ENCODE assay signal across 22 cellular contexts in genomic region chr4:109157205-109157604, GRCh38.
DNase-seq lines count a peak whose midpoint lies in the region; ATAC-seq, FAIRE-seq and TF ChIP-seq lines count a peak whose summit lies in the region.
"Had no signal": no experiment of that assay in that cellular context is flagged by ENCODE, and none has a peak within 500 bp of the region (broad histone marks: within the 10 kb centered on the region; RNA-seq: fewer than 3 reads in every experiment).

No MANE protein-coding gene starts in this region.

- H4K20me1 ChIP-seq in astrocyte (ENCODE audit: insufficient read depth, low read length) (no peaks in the 10 kb centered on the region), K562 (replicated peaks; ENCODE audit: control insufficient read depth, insufficient read depth, low read length) (no peaks in the 10 kb centered on the region)
- H4K20me1 ChIP-seq: BLaER1 treated with 17β-estradiol and CSF1 and Interleukin-3, amounts not matched to agents 10 nM and 100 nM had no signal

- no peak for TF ChIP-seq RAD21 in K562 (CRISPR knock-in tag; conservative IDR thresholded peaks at IDR 0.05 in 1 of 2, IDR thresholded peaks at IDR 0.05 in 1 of 2)

- H3K36me3 ChIP-seq in astrocyte (ENCODE audit: insufficient read depth, low read length) (no peaks in the 10 kb centered on the region), K562 (ENCODE audit: control insufficient read depth, insufficient read depth, low read length) (no peaks in the 10 kb centered on the region), gastrocnemius medialis (no peaks in the 10 kb centered on the region)
- H3K36me3 ChIP-seq: BLaER1 treated with 17β-estradiol and CSF1 and Interleukin-3, amounts not matched to agents 10 nM and 100 nM had no signal

- POLR2A ChIA-PET in K562 (lab: Yijun Ruan, JAX): no interaction called here

- intact Hi-C loops in K562 (cut with micrococcal nuclease): no loop called here
- intact Hi-C loops in gastrocnemius medialis (cut with DNase I; ENCODE audit: low total_unique reads): no loop called here

- H3K79me2 ChIP-seq in astrocyte (ENCODE audit: insufficient read depth, low read length) (no peaks in the 10 kb centered on the region), K562 (ENCODE audit: control insufficient read depth, insufficient read depth, low read length) (no peaks in the 10 kb centered on the region)

- H3K4me1 ChIP-seq in astrocyte (ENCODE audit: insufficient read depth, low read length) (no peaks in the 10 kb centered on the region), K562 (replicated peaks in 1 of 2; ENCODE audit: control insufficient read depth in 2 of 2, insufficient read depth in 2 of 2, low read length in 2 of 2) (peaks cover 0 to 8% of the 10 kb centered on the region in 2 experiments; a peak in 1 of 5 replicates), gastrocnemius medialis (no peaks in the 10 kb centered on the region)
- H3K4me1 ChIP-seq: A549; BLaER1 treated with 17β-estradiol and CSF1 and Interleukin-3, amounts not matched to agents 10 nM and 100 nM; Caco-2 had no signal

- no peak overlapping the region for H3K27ac Mint-ChIP-seq in astrocyte (ENCODE audit: unreplicated experiment)
- peak overlapping the region in 2 of 3 experiments; percentile 96 to 98 for H3K27ac Mint-ChIP-seq in nephron
- H3K27ac Mint-ChIP-seq: B cell; CD4-positive, alpha-beta T cell; CD8-positive, alpha-beta T cell had no signal

- H3K9me3 ChIP-seq in astrocyte (ENCODE audit: insufficient read depth, low read depth, low read length) (no peaks in the 10 kb centered on the region), K562 (replicated peaks; ENCODE audit: control insufficient read depth, insufficient read depth, low read depth, low read length) (no peaks in the 10 kb centered on the region), gastrocnemius medialis (no peaks in the 10 kb centered on the region)
- H3K9me3 ChIP-seq: A549; BLaER1 treated with 17β-estradiol and CSF1 and Interleukin-3, amounts not matched to agents 10 nM and 100 nM; Caco-2 had no signal

- H3K9me1 ChIP-seq in K562 (ENCODE audit: control insufficient read depth, insufficient read depth, low read length): no peaks in the 10 kb centered on the region

- H3K4me2 ChIP-seq in astrocyte (ENCODE audit: low read length) (no peak overlapping the region), K562 (ENCODE audit: insufficient read depth, low read length) (no peak overlapping the region)
- H3K4me2 ChIP-seq: A549; BLaER1 treated with 17β-estradiol and CSF1 and Interleukin-3, amounts not matched to agents 10 nM and 100 nM had no signal

- in situ Hi-C loops in K562 (cut with MboI): no loop called here
- in situ Hi-C loops in gastrocnemius medialis (cut with MboI; ENCODE audit: low sequenced_read_pairs in 4 of 4): no loop called here

- H3K27me3 ChIP-seq in astrocyte (ENCODE audit: insufficient read depth, low read length) (no peaks in the 10 kb centered on the region), K562 (ENCODE audit: control insufficient read depth in 2 of 2, insufficient read depth in 2 of 2, low read length in 2 of 2) (no peaks in the 10 kb centered on the region), gastrocnemius medialis (no peaks in the 10 kb centered on the region)
- H3K27me3 ChIP-seq: BLaER1 treated with 17β-estradiol and CSF1 and Interleukin-3, amounts not matched to agents 10 nM and 100 nM had no signal

- H3K4me3 Mint-ChIP-seq in astrocyte (ENCODE audit: unreplicated experiment) (no peak overlapping the region), nephron (no peak overlapping the region)
- H3K4me3 Mint-ChIP-seq: B cell; CD4-positive, alpha-beta T cell; CD8-positive, alpha-beta T cell had no signal

- TF ChIP-seq EP300 in K562 (IDR thresholded peaks at IDR 0.05; ENCODE audit: low read length): no peak

- no peak overlapping the region for H3K4me3 ChIP-seq in astrocyte (ENCODE audit: insufficient read depth, low read depth, low read length)
- H3K4me3 ChIP-seq in K562: no peak overlapping the region
- H3K4me3 ChIP-seq in gastrocnemius medialis: no peak overlapping the region
- H3K4me3 ChIP-seq: A549; BLaER1 treated with 17β-estradiol and CSF1 and Interleukin-3, amounts not matched to agents 10 nM and 100 nM had no signal

- 41% methylated on average over 2 of the region's 2 CpGs for WGBS in K562 (ENCODE audit: insufficient coverage, low coverage, missing lambda C conversion rate)

- H3K9ac ChIP-seq in astrocyte (ENCODE audit: low read length) (no peak overlapping the region), K562 (ENCODE audit: insufficient read depth in 1 of 2, low read depth in 2 of 2, low read length in 2 of 2) (no peak overlapping the region)
- H3K9ac ChIP-seq: BLaER1 treated with 17β-estradiol and CSF1 and Interleukin-3, amounts not matched to agents 10 nM and 100 nM had no signal

- H3K4me1 Mint-ChIP-seq in astrocyte (ENCODE audit: low read depth, unreplicated experiment) (no peaks in the 10 kb centered on the region), nephron (peaks cover 47% of the 10 kb centered on the region)
- H3K4me1 Mint-ChIP-seq: B cell had no signal

- DNase-seq in astrocyte (ENCODE audit: low read depth): no peak
- no peak for DNase-seq in K562 (ENCODE audit: extremely low read depth in 1 of 4, low spot score in 3 of 4)
- DNase-seq in HuH-7 (ENCODE audit: low spot score): no peak
- no peak for DNase-seq in gastrocnemius medialis
- DNase-seq in activated T-cell treated with anti-CD3 and anti-CD28 coated beads, Interleukin-2, amount 50 U/mL, for 1 hour: no peak
- DNase-seq: AML-193; Caco-2; Calu3; CD4-positive, alpha-beta T cell; CD8-positive, alpha-beta T cell; DMS79 treated with DMSO at 0.1 percent for 48 hours; GF-D8 had no signal

- BruUV-seq in K562 (replicated peaks; lab: Mats Ljungman, UMichigan): no TSS peak

- ATAC-seq in HG02610 (IDR thresholded peaks at IDR 0.05; ENCODE audit: unreplicated experiment) (peak; percentile 57), K562 (no peak), gastrocnemius medialis (no peak)
- ATAC-seq: A549; CD8-positive, alpha-beta T cell had no signal

- H3K9me3 Mint-ChIP-seq in astrocyte (ENCODE audit: unreplicated experiment) (no peaks in the 10 kb centered on the region), nephron (no peaks in the 10 kb centered on the region)
- H3K9me3 Mint-ChIP-seq: CD4-positive, alpha-beta T cell; CD8-positive, alpha-beta T cell had no signal

- H3K27me3 Mint-ChIP-seq in astrocyte (ENCODE audit: low read depth, unreplicated experiment) (no peaks in the 10 kb centered on the region), nephron (ENCODE audit: low read depth) (no peaks in the 10 kb centered on the region)
- H3K27me3 Mint-ChIP-seq: B cell had no signal

- no peak overlapping the region for H2AFZ ChIP-seq in astrocyte (ENCODE audit: low read depth, low read length)
- peak overlapping the region; percentile 40; the same call in 1 of the 2 replicates for H2AFZ ChIP-seq in K562 (ENCODE audit: low read depth, low read length)

- CTCF ChIA-PET in K562 (lab: Yijun Ruan, JAX; ENCODE audit: low intra/inter-chr PET ratio): no interaction called here

- H3K27ac ChIP-seq in astrocyte (ENCODE audit: low read depth, low read length) (no peak overlapping the region), K562 (ENCODE audit: extremely low read depth, low read depth, low read length) (no peak overlapping the region), gastrocnemius medialis (no peak overlapping the region)
- H3K27ac ChIP-seq: 22Rv1; A549; BLaER1 treated with 17β-estradiol and CSF1 and Interleukin-3, amounts not matched to agents 10 nM and 100 nM; C4-2B had no signal

- TF ChIP-seq CTCF in astrocyte (IDR thresholded peaks at IDR 0.05; ENCODE audit: insufficient read depth, low read depth, low read length) (no peak), K562 (IDR thresholded peaks at IDR 0.05 in 2 of 3, conservative IDR thresholded peaks at IDR 0.05 in 1 of 3; ENCODE audit: insufficient read depth in 2 of 3, low read depth in 1 of 3, low read length in 3 of 3) (no peak), nephron (IDR thresholded peaks at IDR 0.05; ENCODE audit: unreplicated experiment in 3 of 3) (no peak), gastrocnemius medialis (IDR thresholded peaks at IDR 0.05 in 4 of 5, conservative IDR thresholded peaks at IDR 0.05 in 1 of 5) (no peak)

- peak; percentile 32 for FAIRE-seq in astrocyte (lab: Jason Lieb, UNC)
- no peak for FAIRE-seq in K562 (lab: Jason Lieb, UNC)
- FAIRE-seq: A549, D721Med, G401.6, GM18507 had no signal

- TF ChIP-seq POLR2A in K562 (conservative IDR thresholded peaks at IDR 0.05) (no peak), gastrocnemius medialis (IDR thresholded peaks at IDR 0.05) (no peak)

- no peaks in the 10 kb centered on the region for H3K36me3 Mint-ChIP-seq in astrocyte (ENCODE audit: low read depth, unreplicated experiment)
- H3K36me3 Mint-ChIP-seq in nephron (ENCODE audit: low read depth): no peaks in the 10 kb centered on the region
- H3K36me3 Mint-ChIP-seq: CD8-positive, alpha-beta T cell had no signal

TF ChIP-seq in K562, 482 proteins besides CTCF, POLR2A, EP300 and RAD21:
- no peak for TF ChIP-seq TGIF2 (CRISPR knock-in tag; IDR thresholded peaks at IDR 0.05)
- no peak for TF ChIP-seq RCOR1 (IDR thresholded peaks at IDR 0.05; ENCODE audit: borderline replicate concordance in 1 of 2, low read depth in 2 of 2, low read length in 2 of 2)
- TF ChIP-seq ZFX (CRISPR knock-in tag; IDR thresholded peaks at IDR 0.05): no peak
- no peak for TF ChIP-seq ZFP36 (IDR thresholded peaks at IDR 0.05; ENCODE audit: low read depth, low read length, partially characterized antibody)
- no peak for TF ChIP-seq PHB2 (IDR thresholded peaks at IDR 0.05; ENCODE audit: low read depth)
- TF ChIP-seq NFIX (CRISPR knock-in tag; IDR thresholded peaks at IDR 0.05; ENCODE audit: low read depth): no peak
- TF ChIP-seq SIN3A (IDR thresholded peaks at IDR 0.05; ENCODE audit: borderline replicate concordance in 2 of 2, control insufficient read depth in 1 of 2, low read depth in 2 of 2, low read length in 2 of 2): no peak
- no peak for TF ChIP-seq ZBTB17 (CRISPR knock-in tag; IDR thresholded peaks at IDR 0.05)
- no peak for TF ChIP-seq PTRF (tag; IDR thresholded peaks at IDR 0.05)
- TF ChIP-seq RBM15 (IDR thresholded peaks at IDR 0.05; ENCODE audit: insufficient read depth, low read length): no peak
- TF ChIP-seq ZNF583 (CRISPR knock-in tag; IDR thresholded peaks at IDR 0.05): no peak
- TF ChIP-seq CBX5 (IDR thresholded peaks at IDR 0.05; ENCODE audit: borderline replicate concordance, low read depth): no peak
- no peak for TF ChIP-seq MLX (CRISPR knock-in tag; conservative IDR thresholded peaks at IDR 0.05)
- no peak for TF ChIP-seq COPS2 (conservative IDR thresholded peaks at IDR 0.05)
